In the genomic region with DNA sequence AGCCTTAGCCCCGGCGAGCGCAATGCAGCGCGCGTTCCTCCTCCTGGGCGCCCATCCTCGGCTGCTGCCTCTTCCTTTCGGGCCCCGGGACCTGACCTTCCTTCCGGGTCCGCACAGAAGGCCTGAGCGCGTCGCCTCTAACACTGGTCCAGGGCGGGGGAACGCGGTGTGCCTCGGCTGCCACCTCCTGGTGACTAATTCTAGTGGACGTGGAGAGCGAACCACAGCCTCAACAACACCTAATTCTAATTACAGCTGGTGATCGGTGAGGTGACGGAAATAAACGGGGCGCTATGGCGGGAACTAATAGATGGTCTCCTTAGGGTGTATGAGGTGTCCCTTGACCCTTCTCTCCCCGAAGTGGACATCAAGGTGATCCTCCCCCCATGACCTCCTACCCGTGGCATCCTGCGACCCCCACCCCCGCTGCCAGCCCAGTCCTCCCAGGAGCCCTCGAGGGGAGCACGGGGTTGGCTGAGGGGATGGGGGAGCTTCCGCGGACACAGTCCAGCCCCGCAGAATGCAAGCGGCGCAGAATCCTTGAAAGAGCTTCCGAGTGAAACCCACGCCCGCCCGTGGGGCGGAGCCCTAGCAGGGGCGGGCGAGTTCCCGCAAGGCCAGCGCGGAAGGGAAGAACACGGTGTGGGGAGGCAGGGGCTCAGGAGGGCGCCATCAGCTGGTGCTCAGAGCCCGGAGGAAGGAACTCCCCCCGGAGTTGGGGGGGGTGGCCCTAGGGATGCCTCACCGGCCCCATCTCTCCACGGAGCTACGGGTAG, we compare ENCODE assay signal across 8 cellular contexts. TPM values are rescaled to one million over a fixed set of nuclear protein-coding genes. Genes with fewer than 3 reads are reported as not detected.
DNase-seq lines count a peak whose midpoint lies in the region; ATAC-seq and TF ChIP-seq lines count a peak whose summit lies in the region.

No MANE protein-coding gene starts in this region.

- no peak overlapping the region for H3K27ac Mint-ChIP-seq in H9

- H4K91ac ChIP-seq in H9 (ENCODE audit: insufficient read length, low read depth, low read length), result no peak overlapping the region

- no peaks in the 10 kb centered on the region for H3K9me3 Mint-ChIP-seq in H9

- peak overlapping the region; percentile 10 for H2BK120ac ChIP-seq in H9 (ENCODE audit: low read depth, low read length, poor library complexity, severe bottlenecking)

- H3K4ac ChIP-seq in H9 (ENCODE audit: low read depth, low read length), result no peak overlapping the region

- no peak overlapping the region for H2BK20ac ChIP-seq in H9 (ENCODE audit: low read depth, low read length, poor library complexity, severe bottlenecking)

- H3T11ph ChIP-seq in H9 (ENCODE audit: low read length), result no peak overlapping the region

- no peak overlapping the region for H3K9ac ChIP-seq in H9 (ENCODE audit: extremely low read depth, insufficient read length, low read length)
- H3K9ac ChIP-seq in SK-N-SH, result no peak overlapping the region

- H3K36me3 Mint-ChIP-seq in H9 (ENCODE audit: insufficient read depth in 1 of 3, low read depth in 3 of 3), result no peaks in the 10 kb centered on the region

- no peak overlapping the region for H2BK5ac ChIP-seq in H9 (ENCODE audit: insufficient read length, low read length)

- TF ChIP-seq RAD21 in SK-N-SH (IDR thresholded peaks at IDR 0.05; ENCODE audit: low read length), result peak; percentile 67

- no peak overlapping the region for H3K27ac ChIP-seq in H9 (ENCODE audit: insufficient read length, low read depth, low read length)
- H3K27ac ChIP-seq in SK-N-SH (ENCODE audit: low read depth in 2 of 2, low read length in 1 of 2), result no peak overlapping the region

- DNase-seq in GM12864 (ENCODE audit: low read depth), result peak; percentile 69
- peak; percentile 92 for DNase-seq in H9
- peak; percentile 48 for DNase-seq in LNCaP clone FGC (ENCODE audit: low read depth)
- peak; percentile 85 for DNase-seq in SK-N-SH
- peak; percentile 67 for DNase-seq in amniotic epithelial cell (ENCODE audit: low read depth)
- DNase-seq in left ventricle myocardium superior, result peak; percentile 89
- peak; percentile 36 to 95 (median 76) for DNase-seq in posterior cingulate gyrus
- DNase-seq in NCI-H128 (lab: John Stamatoyannopoulos, UW; ENCODE audit: unreplicated experiment), result no peak

- no peak overlapping the region for H2BK15ac ChIP-seq in H9 (ENCODE audit: low read depth, low read length)

- no peaks in the 10 kb centered on the region for H3K4me1 Mint-ChIP-seq in H9

- WGBS in H9 (ENCODE audit: extremely low coverage, insufficient read length, low lambda C conversion rate), result no CpG with 5 or more reads among the region's 54 CpGs
- WGBS in SK-N-SH (ENCODE audit: low lambda C conversion rate), result 10% methylated on average over 29 of the region's 54 CpGs

- H3K4me3 Mint-ChIP-seq in H9, result peak overlapping the region in 1 of 2 experiments; percentile 78; a peak in 3 of 5 replicates

- H3K23me2 ChIP-seq in H9 (ENCODE audit: insufficient read length, low read depth, low read length, poor library complexity, severe bottlenecking), result no peaks in the 10 kb centered on the region

- H3K4me3 ChIP-seq in GM12864 (ENCODE audit: low read depth, low read length) (peak overlapping the region; percentile 70), LNCaP clone FGC (ENCODE audit: low read depth, low read length) (peak overlapping the region; percentile 46), SK-N-SH (ENCODE audit: low read depth in 2 of 2, low read length in 1 of 2) (peak overlapping the region; percentile 53 to 62)

- H2BK12ac ChIP-seq in H9 (ENCODE audit: insufficient read length, low read depth, low read length), result no peak overlapping the region

- peak overlapping the region; percentile 26 for H2AFZ ChIP-seq in H9 (ENCODE audit: low read length)
- H2AFZ ChIP-seq in SK-N-SH (ENCODE audit: low read depth), result peak overlapping the region; percentile 93

- no peak overlapping the region for H3K18ac ChIP-seq in H9 (ENCODE audit: insufficient read length, low read depth, low read length)

- no peak overlapping the region for H3K23ac ChIP-seq in H9 (ENCODE audit: insufficient read length, low read depth, low read length)

- H3K9me2 ChIP-seq in SK-N-SH, result no peaks in the 10 kb centered on the region

- peak; percentile 76 for TF ChIP-seq CTCF in GM12864 (IDR thresholded peaks at IDR 0.05; ENCODE audit: low read depth, low read length, missing control alignments)
- peak; percentile 79 for TF ChIP-seq CTCF in H9 (conservative IDR thresholded peaks at IDR 0.05)
- peak; percentile 97 for TF ChIP-seq CTCF in LNCaP clone FGC (IDR thresholded peaks at IDR 0.05; ENCODE audit: control insufficient read depth, extremely low read depth, insufficient read depth)
- TF ChIP-seq CTCF in SK-N-SH (IDR thresholded peaks at IDR 0.05), result peak; percentile 63

- CTCF ChIA-PET in SK-N-SH (lab: Yijun Ruan, JAX), result interaction anchor here (0.5 to 3.9 kb wide), 34 partner anchors 9 to 514 kb away, joined by 3 to 19 read pairs (median 5); partner anchors contain the start of genes HMSD, SERPINB2 and VPS4B

- H3K56ac ChIP-seq in H9 (ENCODE audit: insufficient read length, low read depth, low read length), result no peak overlapping the region

- intact Hi-C loops in left ventricle myocardium superior (cut with micrococcal nuclease) (loop anchor here (5.0 kb wide), 1 partner anchor 419 kb away; no protein-coding TSS in a partner anchor), posterior cingulate gyrus (cut with DNase I) (loop anchor here (5.0 kb wide), 2 partner anchors 109 to 419 kb away; no protein-coding TSS in a partner anchor)

- no peak for TF ChIP-seq EP300 in SK-N-SH (IDR thresholded peaks at IDR 0.05; ENCODE audit: borderline replicate concordance in 1 of 2, low read depth in 1 of 2, low read length in 1 of 2)

- no peaks in the 10 kb centered on the region for H4K20me1 ChIP-seq in H9 (ENCODE audit: control insufficient read depth, insufficient read depth, insufficient read length)
- no peaks in the 10 kb centered on the region for H4K20me1 ChIP-seq in SK-N-SH (ENCODE audit: insufficient read depth)

- no peak overlapping the region for H4K5ac ChIP-seq in H9 (ENCODE audit: insufficient read length, low read depth, low read length)

- H3K27me3 Mint-ChIP-seq in H9 (ENCODE audit: low read depth), result peaks cover 26% of the 10 kb centered on the region

- POLR2A ChIA-PET in SK-N-SH (lab: Yijun Ruan, JAX), result no interaction called here

- H3K79me1 ChIP-seq in H9 (ENCODE audit: insufficient read depth, low read depth, low read length, poor library complexity, severe bottlenecking), result no peaks in the 10 kb centered on the region

- no peaks in the 10 kb centered on the region for H3K36me3 ChIP-seq in SK-N-SH (replicated peaks in 1 of 2; ENCODE audit: control insufficient read depth in 1 of 2, insufficient read depth in 2 of 2, low read length in 1 of 2)

- no peak overlapping the region for H2AK5ac ChIP-seq in H9 (ENCODE audit: insufficient read length, low read length)

- peak; percentile 100 for ATAC-seq in left ventricle myocardium superior

- H3F3A ChIP-seq in SK-N-SH (replicated peaks; ENCODE audit: insufficient read depth), result no peaks in the 10 kb centered on the region

- no peaks in the 10 kb centered on the region; the same call in 1 of the 2 replicates for H3K27me3 ChIP-seq in H9 (ENCODE audit: insufficient read depth, low read length)
- peaks cover 19% of the 10 kb centered on the region; the same call in 1 of the 2 replicates for H3K27me3 ChIP-seq in SK-N-SH (ENCODE audit: insufficient read depth)

- no peaks in the 10 kb centered on the region for H3K4me1 ChIP-seq in H9 (ENCODE audit: insufficient read depth, low read length)
- peaks cover 0 to 9% of the 10 kb centered on the region in 2 experiments; a peak in 2 of 4 replicates for H3K4me1 ChIP-seq in SK-N-SH (ENCODE audit: control insufficient read depth in 1 of 2, insufficient read depth in 2 of 2, low read depth in 1 of 2, low read length in 1 of 2)

- no peak overlapping the region for H4K8ac ChIP-seq in H9 (replicated peaks; ENCODE audit: insufficient read length, low read depth, low read length)

- peak overlapping the region; percentile 52 for H3K4me2 ChIP-seq in H9 (ENCODE audit: insufficient read depth, insufficient read length, low read length)
- H3K4me2 ChIP-seq in SK-N-SH, result peak overlapping the region; percentile 82

- H3K9me3 ChIP-seq in H9 (ENCODE audit: control insufficient read depth, low read depth, low read length), result no peaks in the 10 kb centered on the region
- no peaks in the 10 kb centered on the region for H3K9me3 ChIP-seq in SK-N-SH

- 0 out of 2 replicates have a peak overlapping the region, but pooled peaks have one; percentile 10 for H3K14ac ChIP-seq in H9 (ENCODE audit: insufficient read depth, low read length)

- H3K79me2 ChIP-seq in H9 (ENCODE audit: insufficient read depth, low read length), result no peaks in the 10 kb centered on the region
- H3K79me2 ChIP-seq in SK-N-SH (ENCODE audit: insufficient read depth), result no peaks in the 10 kb centered on the region

TF ChIP-seq in SK-N-SH, 30 proteins besides CTCF, POLR2A, EP300 and RAD21:
- TF ChIP-seq ELF1 (IDR thresholded peaks at IDR 0.05), result peak; percentile 58
- TF ChIP-seq TCF12 (IDR thresholded peaks at IDR 0.05), result no peak
- peak; percentile 59 for TF ChIP-seq SMC3 (IDR thresholded peaks at IDR 0.05; ENCODE audit: low read depth, low read length)

RNA-seq across cellular contexts. Expression of gene HMSD, which starts 12.8 kb away (rescaled TPM):
- 3.9 and 6.6 TPM in 2 replicates for total RNA-seq in H9 (2021)
- not detected in 2 replicates for polyA plus RNA-seq in SK-N-SH (2012; rRNA removed)
- polyA plus RNA-seq in SK-N-SH (2012; cell fraction: cytosol; rRNA removed), result not detected in 2 replicates
- not detected in 2 replicates for polyA plus RNA-seq in SK-N-SH (2012; cell fraction: nucleus; rRNA removed)
- 1.2 TPM for total RNA-seq in left ventricle myocardium superior

RNA-seq across cellular contexts. Expression of gene SERPINB10, which starts 28.6 kb away (rescaled TPM):
- total RNA-seq in H9 (2021) (not detected in 2 replicates), left ventricle myocardium superior (not detected)
- 0.10 and 0.15 TPM in 2 replicates for polyA plus RNA-seq in SK-N-SH (2012; rRNA removed)
- 0.18 and 0.20 TPM in 2 replicates for polyA plus RNA-seq in SK-N-SH (2012; cell fraction: cytosol; rRNA removed)
- polyA plus RNA-seq in SK-N-SH (2012; cell fraction: nucleus; rRNA removed), result 0.14 and 0.26 TPM in 2 replicates

RNA-seq across cellular contexts. Expression of gene SERPINB8, which starts 33.5 kb away (rescaled TPM):
- total RNA-seq in H9 (2021), result 2.1 and 2.9 TPM in 2 replicates
- polyA plus RNA-seq in SK-N-SH (2012; rRNA removed), result 3.4 and 5.2 TPM in 2 replicates
- polyA plus RNA-seq in SK-N-SH (2012; cell fraction: cytosol; rRNA removed), result 5.5 and 7.3 TPM in 2 replicates
- 3.9 and 6.4 TPM in 2 replicates for polyA plus RNA-seq in SK-N-SH (2012; cell fraction: nucleus; rRNA removed)
- total RNA-seq in left ventricle myocardium superior, result 1.3 TPM

RNA-seq across cellular contexts. Expression of gene SERPINB2, which starts 48.8 kb away (rescaled TPM):
- total RNA-seq in H9 (2021) (not detected in 2 replicates), left ventricle myocardium superior (not detected)
- polyA plus RNA-seq in SK-N-SH (2012; rRNA removed), result 5.9 and 9.8 TPM in 2 replicates
- 9.3 and 11.5 TPM in 2 replicates for polyA plus RNA-seq in SK-N-SH (2012; cell fraction: cytosol; rRNA removed)
- 4.3 and 8.1 TPM in 2 replicates for polyA plus RNA-seq in SK-N-SH (2012; cell fraction: nucleus; rRNA removed)
